In genomic region chr10:34808789-34809745, GRCh38 we compare ENCODE assay signal across 8 cellular contexts. TPM values are rescaled to one million over a fixed set of nuclear protein-coding genes. Genes with fewer than 3 reads are reported as not detected.
A peak's percentile ranks its signal among the peaks of the same experiment; 100 is the strongest.
DNase-seq lines count a peak whose midpoint lies in the region; FAIRE-seq and TF ChIP-seq lines count a peak whose summit lies in the region.

No MANE protein-coding gene starts in this region.

- FAIRE-seq in HTR-8/SVneo (lab: Jason Lieb, UNC) (peak; percentile 84), bronchial epithelial cell (lab: Jason Lieb, UNC) (peak; percentile 89)

- H3K36me3 ChIP-seq in bronchial epithelial cell (ENCODE audit: control insufficient read depth, insufficient read depth, low read length) = no peaks in the 10 kb centered on the region

- DNase-seq in DMS 273 (lab: John Stamatoyannopoulos, UW; ENCODE audit: unreplicated experiment) = peak; percentile 48
- no peak for DNase-seq in DMS 273 treated with DMSO at 0.1 percent for 48 hours (lab: John Stamatoyannopoulos, UW)
- DNase-seq in HTR-8/SVneo (ENCODE audit: insufficient read length, low spot score) = no peak
- DNase-seq in bronchial epithelial cell (ENCODE audit: low read depth) = peak; percentile 49
- DNase-seq in medulla oblongata (ENCODE audit: extremely low spot score) = peak; percentile 75
- DNase-seq in dermis blood vessel endothelial cell = no peak
- no peak for DNase-seq in activated gamma-delta T cell treated with Interleukin-2 at 50 U/mL for 16 hours
- no peak for DNase-seq in SIG-M5 treated with dmso at 0.1 percent for 504 hours (lab: John Stamatoyannopoulos, UW; ENCODE audit: unreplicated experiment)

- TF ChIP-seq CTCF in bronchial epithelial cell (IDR thresholded peaks at IDR 0.05; ENCODE audit: insufficient read depth, low read length, severe bottlenecking) = no peak

- H3K4me3 ChIP-seq in bronchial epithelial cell (ENCODE audit: low read depth, low read length) = no peak overlapping the region

- H3K27me3 ChIP-seq in bronchial epithelial cell (ENCODE audit: control insufficient read depth, insufficient read depth, low read length) = no peaks in the 10 kb centered on the region

RNA-seq across cellular contexts. Expression of gene PARD3, which starts 6.0 kb away (rescaled TPM):
- total RNA-seq in bronchial epithelial cell (78.2 and 98.2 TPM in 2 replicates), dermis blood vessel endothelial cell (36.4 and 54.7 TPM in 2 replicates)

Comparison
In these comparisons a context has a peak if more than half of its experiments do, and no peak if none do; other contexts are left out.
1. DNase-seq: peak in DMS 273 (single experiment), bronchial epithelial cell (single experiment) and medulla oblongata (single experiment); none in DMS 273 treated with DMSO at 0.1 percent for 48 hours (single experiment), HTR-8/SVneo (single experiment), dermis blood vessel endothelial cell (single experiment), activated gamma-delta T cell treated with Interleukin-2 at 50 U/mL for 16 hours (single experiment) and SIG-M5 treated with dmso at 0.1 percent for 504 hours (single experiment).